In genomic region chr16:79528281-79528680, GRCh38 we compare ENCODE assay signal across 22 cellular contexts.
A peak's percentile ranks its signal among the peaks of the same experiment; 100 is the strongest.
DNase-seq lines count a peak whose midpoint lies in the region; ATAC-seq and TF ChIP-seq lines count a peak whose summit lies in the region.
"Had no signal": no experiment of that assay in that cellular context is flagged by ENCODE, and none has a peak within 500 bp of the region (broad histone marks: within the 10 kb centered on the region; RNA-seq: fewer than 3 reads in every experiment).

No MANE protein-coding gene starts in this region.

- 30% methylated on average over 3 of the region's 3 CpGs for WGBS in right cardiac atrium

- intact Hi-C loops in right cardiac atrium (cut with DNase I), result no loop called here
- intact Hi-C loops in left ventricle myocardium inferior (cut with micrococcal nuclease), result no loop called here
- intact Hi-C loops in ascending aorta (cut with DNase I), result no loop called here

- no peak overlapping the region for H3K4me3 ChIP-seq in right cardiac atrium (ENCODE audit: low read length)
- no peak overlapping the region for H3K4me3 ChIP-seq in left ventricle myocardium inferior
- no peak overlapping the region for H3K4me3 ChIP-seq in parathyroid adenoma (ENCODE audit: low read depth, low read length)
- no peak overlapping the region for H3K4me3 ChIP-seq in ascending aorta
- H3K4me3 ChIP-seq: SK-N-MC had no signal

- TF ChIP-seq CTCF in left ventricle myocardium inferior (IDR thresholded peaks at IDR 0.05; ENCODE audit: borderline replicate concordance) (no peak), parathyroid adenoma (IDR thresholded peaks at IDR 0.05) (no peak), ascending aorta (IDR thresholded peaks at IDR 0.05) (no peak)

- H3K4me2 ChIP-seq in parathyroid adenoma (ENCODE audit: low read length), result peak overlapping the region; percentile 18

- H3K27ac ChIP-seq in right cardiac atrium (ENCODE audit: low read length) (no peak overlapping the region), left ventricle myocardium inferior (replicated peaks) (no peak overlapping the region), parathyroid adenoma (peak overlapping the region; percentile 21), ascending aorta (no peak overlapping the region)
- H3K27ac ChIP-seq: HL-60, SK-N-MC had no signal

- H3K9me3 ChIP-seq in right cardiac atrium (ENCODE audit: control insufficient read depth, low read length), result no peaks in the 10 kb centered on the region
- no peaks in the 10 kb centered on the region for H3K9me3 ChIP-seq in left ventricle myocardium inferior (replicated peaks)
- H3K9me3 ChIP-seq in parathyroid adenoma (ENCODE audit: control insufficient read depth, low read length), result no peaks in the 10 kb centered on the region
- no peaks in the 10 kb centered on the region for H3K9me3 ChIP-seq in ascending aorta

- no peaks in the 10 kb centered on the region for H3K27me3 ChIP-seq in right cardiac atrium (ENCODE audit: control insufficient read depth, insufficient read depth)
- no peaks in the 10 kb centered on the region for H3K27me3 ChIP-seq in left ventricle myocardium inferior (ENCODE audit: low read depth)
- no peaks in the 10 kb centered on the region for H3K27me3 ChIP-seq in parathyroid adenoma (ENCODE audit: control insufficient read depth, insufficient read depth, low read length)
- H3K27me3 ChIP-seq in ascending aorta, result no peaks in the 10 kb centered on the region

- DNase-seq in right cardiac atrium, result peak in 2 of 3 donors; percentile 58 to 80
- no peak for DNase-seq in left ventricle myocardium inferior
- DNase-seq in cerebellar cortex (ENCODE audit: low spot score), result peak; percentile 69
- no peak for DNase-seq in OCI-M2 (lab: John Stamatoyannopoulos, UW; ENCODE audit: unreplicated experiment)
- DNase-seq in ascending aorta (ENCODE audit: low spot score in 2 of 2), result no peak
- DNase-seq: CD4-positive, alpha-beta memory T cell; COR-L47; DMS53; NCI-H1092; NCI-H1417 treated with DMSO at 0.1 percent for 48 hours; NCI-H1694 treated with DMSO at 0.1 percent for 48 hours; NCI-H2081; NCI-H2171; NCI-H345; NCI-H510A treated with DMSO at 0.1 percent for 48 hours; NCI-H774; RPMI8226; SHP77 treated with DMSO at 0.1 percent for 48 hours had no signal

- H3K36me3 ChIP-seq in left ventricle myocardium inferior (no peaks in the 10 kb centered on the region), parathyroid adenoma (ENCODE audit: control insufficient read depth, insufficient read depth, low read length) (no peaks in the 10 kb centered on the region), ascending aorta (no peaks in the 10 kb centered on the region)

- no peak overlapping the region for H3K9ac ChIP-seq in parathyroid adenoma

- peak overlapping the region; percentile 71 for H2AFZ ChIP-seq in parathyroid adenoma

- H3K4me1 ChIP-seq in right cardiac atrium (ENCODE audit: control insufficient read depth, insufficient read depth, low read length) (no peaks in the 10 kb centered on the region), left ventricle myocardium inferior (peaks cover 27% of the 10 kb centered on the region), parathyroid adenoma (peaks cover 18% of the 10 kb centered on the region), ascending aorta (peaks cover 0 to 3% of the 10 kb centered on the region in 2 donors)

- ATAC-seq in right cardiac atrium (peak; percentile 84 to 88), HG03439 (IDR thresholded peaks at IDR 0.05; ENCODE audit: unreplicated experiment) (no peak)

- H3K79me2 ChIP-seq in parathyroid adenoma, result no peaks in the 10 kb centered on the region

Comparison
In these comparisons a context has a peak if more than half of its experiments do, and no peak if none do; other contexts are left out.
1. DNase-seq: peak in right cardiac atrium (2 of 3) and cerebellar cortex (single experiment); none in left ventricle myocardium inferior (single experiment), OCI-M2 (single experiment) and ascending aorta (0 of 2).